Comparison of ENCODE assay signal across 8 cellular contexts in genomic region chr22:17158568-17159503, GRCh38. TPM values are rescaled to one million over a fixed set of nuclear protein-coding genes. Genes with fewer than 3 reads are reported as not detected.
DNase-seq lines count a peak whose midpoint lies in the region; ATAC-seq, FAIRE-seq and TF ChIP-seq lines count a peak whose summit lies in the region.

HDHD5 (minus strand) TSS chr22:17159277; CDS start chr22:17159251, 26 bp downstream.

- no peak for TF ChIP-seq CTCF in AG04449 (IDR thresholded peaks at IDR 0.05; ENCODE audit: insufficient read depth, low read length, missing control alignments)
- no peak for TF ChIP-seq CTCF in kidney (IDR thresholded peaks at IDR 0.05; ENCODE audit: borderline replicate concordance, extremely low read depth, insufficient read depth)

- H3K36me3 ChIP-seq in kidney (ENCODE audit: control insufficient read depth in 1 of 2, insufficient read depth in 2 of 2, low read length in 2 of 2) = no peaks in the 10 kb centered on the region

- CTCF ChIA-PET in AG04449 (lab: Yijun Ruan, JAX) = interaction anchor here (0.7 to 10.0 kb wide), 4 partner anchors 14 to 343 kb away, joined by 3 to 225 read pairs (median 5); no protein-coding TSS in a partner anchor

- H3K4me3 ChIP-seq in AG04449 (ENCODE audit: low read depth, low read length) (peak within 1 kb of the TSS; percentile 78), kidney (ENCODE audit: low read length in 2 of 2) (peak within 1 kb of the TSS; percentile 78 to 82)

- ATAC-seq in GM19023 (IDR thresholded peaks at IDR 0.05; ENCODE audit: unreplicated experiment) = peak; percentile 71
- peak; percentile 57 for ATAC-seq in HG03196 (IDR thresholded peaks at IDR 0.05; ENCODE audit: unreplicated experiment)

- no peaks in the 10 kb centered on the region for H3K9me3 ChIP-seq in kidney (ENCODE audit: control insufficient read depth in 1 of 2, low read length in 2 of 2)

- H3K9ac ChIP-seq in kidney (ENCODE audit: low read length in 2 of 2) = peak within 1 kb of the TSS; percentile 49 to 74

- H3K4me1 ChIP-seq in kidney (ENCODE audit: control insufficient read depth in 1 of 2, insufficient read depth in 1 of 2, low read depth in 1 of 2, low read length in 2 of 2) = peaks cover 4 to 6% of the 10 kb centered on the region in 2 donors

- intact Hi-C loops in kidney (cut with DNase I) = no loop called here

- peak within 1 kb of the TSS; percentile 88 to 89 for H3K27ac ChIP-seq in kidney (ENCODE audit: low read depth in 2 of 2, low read length in 2 of 2)

- FAIRE-seq in kidney (lab: Jason Lieb, UNC) = no peak

- POLR2A ChIA-PET in AG04449 (lab: Yijun Ruan, JAX) = interaction anchor here (1.0 to 3.7 kb wide), 3 partner anchors 13 to 72 kb away, joined by 3 to 20 read pairs (median 3); no protein-coding TSS in a partner anchor

- DNase-seq in AG04449 (ENCODE audit: low read depth, low spot score) = no peak
- DNase-seq in NCI-H446 (lab: John Stamatoyannopoulos, UW) = peak; percentile 60 to 94
- DNase-seq in activated CD4-positive, alpha-beta T cell treated with anti-CD3 and anti-CD28 coated beads for 1 hour = peak; percentile 83
- DNase-seq in cerebellar cortex (ENCODE audit: low spot score) = peak; percentile 85
- peak; percentile 97 for DNase-seq in kidney
- peak; percentile 77 to 88 (median 79) for DNase-seq in stimulated activated CD4-positive, alpha-beta T cell treated with anti-CD3 and anti-CD28 coated beads, Interleukin-12 subunit alpha, Interleukin-12 subunit beta, amount 100 ng/mL, for 48 hours (ENCODE audit: low read depth in 2 of 3, low spot score in 1 of 3)

RNA-seq across cellular contexts. Expression of gene HDHD5, which starts in this region (rescaled TPM):
- 27.5 TPM for total RNA-seq in kidney
- polyA plus RNA-seq in kidney (ENCODE audit: insufficient read depth, low read depth, low replicate concordance) = 39.8 TPM
